Comparison of ENCODE assay signal across 13 cellular contexts in genomic region chrX:74179071-74179470, GRCh38.
A peak's percentile ranks its signal among the peaks of the same experiment; 100 is the strongest.
DNase-seq lines count a peak whose midpoint lies in the region; ATAC-seq and TF ChIP-seq lines count a peak whose summit lies in the region.
"Had no signal": no experiment of that assay in that cellular context is flagged by ENCODE, and none has a peak within 500 bp of the region (broad histone marks: within the 10 kb centered on the region; RNA-seq: fewer than 3 reads in every experiment).

No MANE protein-coding gene starts in this region.

- TF ChIP-seq CTCF in fibroblast of pulmonary artery (IDR thresholded peaks at IDR 0.05; ENCODE audit: low read length, missing control alignments) (no peak), progenitor cell of endocrine pancreas (IDR thresholded peaks at IDR 0.05; ENCODE audit: unreplicated experiment) (no peak), lower lobe of right lung (IDR thresholded peaks at IDR 0.05) (no peak)

- no peaks in the 10 kb centered on the region for H3K27me3 Mint-ChIP-seq in progenitor cell of endocrine pancreas
- no peaks in the 10 kb centered on the region for H3K27me3 Mint-ChIP-seq in CD8-positive, alpha-beta memory T cell
- H3K27me3 Mint-ChIP-seq: activated naive CD4-positive, alpha-beta T cell treated with anti-CD3 and anti-CD28 coated beads, Interleukin-2, amount 50 U/mL, for 24 hours had no signal

- H3K27me3 ChIP-seq in CD8-positive, alpha-beta memory T cell (ENCODE audit: insufficient read depth, low read length, poor library complexity, severe bottlenecking) = no peaks in the 10 kb centered on the region
- H3K27me3 ChIP-seq in lower lobe of right lung (ENCODE audit: low read depth) = no peaks in the 10 kb centered on the region
- H3K27me3 ChIP-seq: neutrophil had no signal

- H3K9me3 ChIP-seq in CD8-positive, alpha-beta memory T cell (ENCODE audit: low read length) = no peaks in the 10 kb centered on the region
- peaks cover 5% of the 10 kb centered on the region for H3K9me3 ChIP-seq in lower lobe of right lung
- H3K9me3 ChIP-seq: neutrophil had no signal

- H3K9me3 Mint-ChIP-seq in progenitor cell of endocrine pancreas (ENCODE audit: low read depth) = peaks cover 14% of the 10 kb centered on the region
- H3K9me3 Mint-ChIP-seq in CD8-positive, alpha-beta memory T cell = peaks cover 0 to 12% (median 6%) of the 10 kb centered on the region in 5 donors
- H3K9me3 Mint-ChIP-seq: activated naive CD4-positive, alpha-beta T cell treated with anti-CD3 and anti-CD28 coated beads, Interleukin-2, amount 50 U/mL, for 24 hours had no signal

- H3K4me1 ChIP-seq in CD8-positive, alpha-beta memory T cell (ENCODE audit: insufficient read depth, low read length) = no peaks in the 10 kb centered on the region
- no peaks in the 10 kb centered on the region for H3K4me1 ChIP-seq in lower lobe of right lung

- H3K4me3 ChIP-seq in fibroblast of pulmonary artery (replicated peaks; ENCODE audit: low read depth, low read length) (no peak overlapping the region), lower lobe of right lung (no peak overlapping the region)
- H3K4me3 ChIP-seq in CD8-positive, alpha-beta memory T cell (ENCODE audit: low read length) = no peak overlapping the region

- CTCF ChIA-PET in CD8-positive, alpha-beta memory T cell (lab: Charles Lee) = no interaction called here

- H3K4me1 Mint-ChIP-seq in progenitor cell of endocrine pancreas (ENCODE audit: low read depth) = peaks cover 35% of the 10 kb centered on the region
- H3K4me1 Mint-ChIP-seq in CD8-positive, alpha-beta memory T cell = no peaks in the 10 kb centered on the region
- H3K4me1 Mint-ChIP-seq: activated naive CD4-positive, alpha-beta T cell treated with anti-CD3 and anti-CD28 coated beads, Interleukin-2, amount 50 U/mL, for 24 hours had no signal

- no peaks in the 10 kb centered on the region for H3K36me3 ChIP-seq in CD8-positive, alpha-beta memory T cell (ENCODE audit: insufficient read depth, low read length)
- no peaks in the 10 kb centered on the region for H3K36me3 ChIP-seq in lower lobe of right lung
- H3K36me3 ChIP-seq: neutrophil had no signal

- intact Hi-C loops in lower lobe of right lung (cut with DNase I) = no loop called here

- in situ Hi-C loops in Caki2 (cut with HindIII; ENCODE audit: low pct_unique_long_range_greater_than_20kb, low sequenced_read_pairs) = no loop called here

- no peak overlapping the region for H3K4me3 Mint-ChIP-seq in progenitor cell of endocrine pancreas (ENCODE audit: low read depth)
- no peak overlapping the region for H3K4me3 Mint-ChIP-seq in CD8-positive, alpha-beta memory T cell
- H3K4me3 Mint-ChIP-seq: activated naive CD4-positive, alpha-beta T cell treated with anti-CD3 and anti-CD28 coated beads, Interleukin-2, amount 50 U/mL, for 24 hours had no signal

- DNase-seq in Caki2 (ENCODE audit: low read depth) (peak; percentile 57), RKO (ENCODE audit: low spot score) (peak; percentile 4), fibroblast of pulmonary artery (ENCODE audit: low read depth) (peak; percentile 34), progenitor cell of endocrine pancreas (ENCODE audit: low spot score, unreplicated experiment) (no peak), NCI-H2171 (lab: John Stamatoyannopoulos, UW) (no peak), NOMO-1 (lab: John Stamatoyannopoulos, UW; ENCODE audit: unreplicated experiment in 2 of 2) (no peak), lower lobe of right lung (no peak)
- no peak for DNase-seq in CD8-positive, alpha-beta memory T cell
- DNase-seq: NCI-H1092, NCI-H510A had no signal

- ATAC-seq in lower lobe of right lung = no peak

- no peak overlapping the region for H3K27ac ChIP-seq in CD8-positive, alpha-beta memory T cell (ENCODE audit: low read depth, low read length)
- no peak overlapping the region for H3K27ac ChIP-seq in lower lobe of right lung
- H3K27ac ChIP-seq: neutrophil, RWPE1 had no signal

- POLR2A ChIA-PET in CD8-positive, alpha-beta memory T cell (lab: Charles Lee) = no interaction called here

- H3K36me3 Mint-ChIP-seq in progenitor cell of endocrine pancreas (ENCODE audit: insufficient read depth) = peaks cover 12% of the 10 kb centered on the region
- peaks cover 0 to 13% (median 2%) of the 10 kb centered on the region in 3 donors for H3K36me3 Mint-ChIP-seq in CD8-positive, alpha-beta memory T cell

- H3K27ac Mint-ChIP-seq in progenitor cell of endocrine pancreas = peak overlapping the region; percentile 76
- no peak overlapping the region for H3K27ac Mint-ChIP-seq in CD8-positive, alpha-beta memory T cell
- H3K27ac Mint-ChIP-seq: activated naive CD4-positive, alpha-beta T cell treated with anti-CD3 and anti-CD28 coated beads, Interleukin-2, amount 50 U/mL, for 24 hours had no signal

Comparison
In these comparisons a context has a peak if more than half of its experiments do, and no peak if none do; other contexts are left out.
1. DNase-seq: peak in Caki2 (single experiment), RKO (single experiment) and fibroblast of pulmonary artery (single experiment); none in progenitor cell of endocrine pancreas (single experiment), CD8-positive, alpha-beta memory T cell (0 of 5), NCI-H2171 (single experiment), NOMO-1 (0 of 2) and lower lobe of right lung (single experiment).